13 cellular contexts compared by ENCODE assay signal in the genomic region with DNA sequence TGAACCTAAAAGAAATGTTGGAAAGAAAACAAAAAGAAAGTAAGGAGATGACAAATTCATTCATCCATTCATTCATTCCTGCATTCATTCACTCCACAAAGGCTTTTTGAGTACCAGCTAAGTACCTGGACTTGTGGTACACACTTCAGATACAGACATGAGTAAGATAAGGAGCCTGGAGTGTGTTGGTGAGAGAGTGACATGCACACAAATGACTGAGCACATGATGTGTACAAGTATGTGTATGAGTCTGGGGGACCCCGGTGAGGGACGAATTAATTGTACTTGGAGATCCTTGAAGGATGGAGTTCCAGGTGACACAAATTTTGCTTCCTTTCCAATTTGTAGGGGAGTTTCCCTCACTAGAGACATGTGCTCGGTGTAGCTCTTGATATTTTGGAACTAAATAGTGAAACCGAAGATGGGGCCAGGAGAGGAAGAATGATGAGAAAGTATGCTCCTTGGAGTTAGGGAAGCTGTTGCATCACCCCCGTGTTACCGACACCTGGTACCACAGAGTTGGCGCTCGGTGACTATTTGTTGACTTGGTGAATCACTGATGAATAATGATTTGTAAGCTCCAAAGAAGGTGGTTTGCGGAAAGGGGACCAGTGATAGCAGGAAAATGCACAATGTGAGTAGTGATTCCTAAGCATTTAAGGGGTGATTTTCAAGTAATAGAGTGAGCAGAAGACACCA.
DNase-seq lines count a peak whose midpoint lies in the region; ATAC-seq and TF ChIP-seq lines count a peak whose summit lies in the region.
"Had no signal": no experiment of that assay in that cellular context is flagged by ENCODE, and none has a peak within 500 bp of the region (broad histone marks: within the 10 kb centered on the region; RNA-seq: fewer than 3 reads in every experiment).

No MANE protein-coding gene starts in this region.

- H3K27me3 ChIP-seq in breast epithelium (no peaks in the 10 kb centered on the region), ascending aorta (no peaks in the 10 kb centered on the region), ovary (no peaks in the 10 kb centered on the region), left lung (no peaks in the 10 kb centered on the region)

- no peaks in the 10 kb centered on the region for H3K4me1 ChIP-seq in breast epithelium
- H3K4me1 ChIP-seq in ascending aorta = no peaks in the 10 kb centered on the region
- peaks cover 2% of the 10 kb centered on the region for H3K4me1 ChIP-seq in ovary (ENCODE audit: insufficient read depth)
- H3K4me1 ChIP-seq in left lung = no peaks in the 10 kb centered on the region

- H3K4me3 ChIP-seq in breast epithelium = no peak overlapping the region
- no peak overlapping the region for H3K4me3 ChIP-seq in ascending aorta
- H3K4me3 ChIP-seq in ovary = no peak overlapping the region
- H3K4me3 ChIP-seq in left lung = no peak overlapping the region

- no peak for TF ChIP-seq POLR2A in breast epithelium (IDR thresholded peaks at IDR 0.05)
- no peak for TF ChIP-seq POLR2A in ovary (IDR thresholded peaks at IDR 0.05)

- H3K27ac ChIP-seq in breast epithelium (no peak overlapping the region), RWPE1 (peak overlapping the region; percentile 75), ascending aorta (no peak overlapping the region), ovary (no peak overlapping the region), left lung (no peak overlapping the region)

- no peak for TF ChIP-seq CTCF in MCF 10A (IDR thresholded peaks at IDR 0.05; ENCODE audit: unreplicated experiment)
- TF ChIP-seq CTCF in breast epithelium (IDR thresholded peaks at IDR 0.05) = no peak
- TF ChIP-seq CTCF in RWPE1 (conservative IDR thresholded peaks at IDR 0.05; ENCODE audit: low read depth) = no peak
- no peak for TF ChIP-seq CTCF in ascending aorta (IDR thresholded peaks at IDR 0.05)
- no peak for TF ChIP-seq CTCF in ovary (IDR thresholded peaks at IDR 0.05)
- TF ChIP-seq CTCF in left lung (IDR thresholded peaks at IDR 0.05) = no peak

- peaks cover 28% of the 10 kb centered on the region for H3K4me1 Mint-ChIP-seq in MCF 10A (ENCODE audit: insufficient read depth, unreplicated experiment)
- H3K4me1 Mint-ChIP-seq in stimulated activated effector memory CD8-positive, alpha-beta T cell treated with anti-CD3 and anti-CD28 coated beads, Interleukin-12 subunit alpha, Interleukin-12 subunit beta, amount 100 ng/mL, for 72 hours = no peaks in the 10 kb centered on the region

- H3K27ac Mint-ChIP-seq in MCF 10A (ENCODE audit: low read depth, unreplicated experiment) = peak overlapping the region; percentile 67
- no peak overlapping the region for H3K27ac Mint-ChIP-seq in stimulated activated effector memory CD8-positive, alpha-beta T cell treated with anti-CD3 and anti-CD28 coated beads, Interleukin-12 subunit alpha, Interleukin-12 subunit beta, amount 100 ng/mL, for 72 hours
- H3K27ac Mint-ChIP-seq: effector memory CD8-positive, alpha-beta T cell had no signal

- CTCF ChIA-PET in MCF 10A (lab: Yijun Ruan, JAX) = interaction anchor here (0.7 to 2.9 kb wide), 2 partner anchors 71 to 100 kb away, joined by 3 to 10 read pairs; no protein-coding TSS in a partner anchor
- CTCF ChIA-PET in RWPE1 (lab: Yijun Ruan, JAX) = interaction anchor here (0.7 kb wide), 1 partner anchor 93 kb away, joined by 3 read pairs; no protein-coding TSS in a partner anchor

- POLR2A ChIA-PET in MCF 10A (lab: Yijun Ruan, JAX) = interaction anchor here (0.6 to 1.2 kb wide), 2 partner anchors 20 to 61 kb away, joined by 3 read pairs; no protein-coding TSS in a partner anchor
- POLR2A ChIA-PET in RWPE1 (lab: Yijun Ruan, JAX; ENCODE audit: low non-redundant PET) = interaction anchor here (0.5 kb wide), 1 partner anchor 717 kb away, joined by 6 read pairs; no protein-coding TSS in a partner anchor

- 94 to 96% (median 94%) methylated on average over 9 of the region's 9 CpGs for WGBS in ovary, 3 donors

- H3K27me3 Mint-ChIP-seq in MCF 10A (ENCODE audit: insufficient read depth, unreplicated experiment) = no peaks in the 10 kb centered on the region

- no peaks in the 10 kb centered on the region for H3K9me3 Mint-ChIP-seq in MCF 10A (ENCODE audit: unreplicated experiment)
- H3K9me3 Mint-ChIP-seq in stimulated activated effector memory CD8-positive, alpha-beta T cell treated with anti-CD3 and anti-CD28 coated beads, Interleukin-12 subunit alpha, Interleukin-12 subunit beta, amount 100 ng/mL, for 72 hours = peaks cover 10% of the 10 kb centered on the region

- TF ChIP-seq EP300 in ovary (IDR thresholded peaks at IDR 0.05) = no peak

- H3K36me3 Mint-ChIP-seq in MCF 10A (ENCODE audit: insufficient read depth, unreplicated experiment) = no peaks in the 10 kb centered on the region
- H3K36me3 Mint-ChIP-seq in stimulated activated effector memory CD8-positive, alpha-beta T cell treated with anti-CD3 and anti-CD28 coated beads, Interleukin-12 subunit alpha, Interleukin-12 subunit beta, amount 100 ng/mL, for 72 hours = no peaks in the 10 kb centered on the region

- intact Hi-C loops in MCF 10A (cut with micrococcal nuclease) = no loop called here
- intact Hi-C loops in breast epithelium (cut with DNase I; ENCODE audit: low total_unique reads) = no loop called here
- intact Hi-C loops in ascending aorta (cut with DNase I) = no loop called here
- intact Hi-C loops in ovary (cut with DNase I) = no loop called here
- intact Hi-C loops in left lung (cut with DNase I) = no loop called here

- peak; percentile 89 for ATAC-seq in esophagus mucosa
- no peak for ATAC-seq in stimulated activated effector memory CD8-positive, alpha-beta T cell treated with anti-CD3 and anti-CD28 coated beads, Interleukin-12 subunit alpha, Interleukin-12 subunit beta, amount 100 ng/mL, for 72 hours
- no peak for ATAC-seq in left lung
- ATAC-seq: effector memory CD8-positive, alpha-beta T cell had no signal

- TSS peak; percentile 58 for BruUV-seq in MCF 10A (replicated peaks; lab: Mats Ljungman, UMichigan)

- no peaks in the 10 kb centered on the region for H3K36me3 ChIP-seq in breast epithelium
- no peaks in the 10 kb centered on the region for H3K36me3 ChIP-seq in ascending aorta
- H3K36me3 ChIP-seq in ovary = no peaks in the 10 kb centered on the region
- H3K36me3 ChIP-seq in left lung = no peaks in the 10 kb centered on the region

- no peaks in the 10 kb centered on the region for H3K9me3 ChIP-seq in breast epithelium
- H3K9me3 ChIP-seq in ascending aorta = no peaks in the 10 kb centered on the region
- H3K9me3 ChIP-seq in ovary = no peaks in the 10 kb centered on the region
- peaks cover 0 to 2% of the 10 kb centered on the region in 2 donors for H3K9me3 ChIP-seq in left lung

- peak; percentile 97 for DNase-seq in MCF 10A (ENCODE audit: unreplicated experiment)
- no peak for DNase-seq in breast epithelium (ENCODE audit: low spot score in 2 of 2)
- DNase-seq in RWPE1 (ENCODE audit: low spot score) = peak; percentile 96
- no peak for DNase-seq in stimulated activated effector memory CD8-positive, alpha-beta T cell treated with anti-CD3 and anti-CD28 coated beads, Interleukin-12 subunit alpha, Interleukin-12 subunit beta, amount 100 ng/mL, for 72 hours (ENCODE audit: low spot score in 2 of 2)
- no peak for DNase-seq in ascending aorta (ENCODE audit: low spot score in 2 of 2)
- DNase-seq in ovary = no peak
- DNase-seq in left lung = no peak
- DNase-seq: activated gamma-delta T cell treated with Interleukin-2 at 50 U/mL for 16 hours; C1 segment of cervical spinal cord; effector memory CD8-positive, alpha-beta T cell; NCI-H187; stimulated activated CD4-positive, alpha-beta T cell treated with anti-CD3 and anti-CD28 coated beads, Interleukin-4, amount 100 ng/mL, for 24 hours had no signal

- H3K4me3 Mint-ChIP-seq in MCF 10A (ENCODE audit: unreplicated experiment) = peak overlapping the region; percentile 60
- no peak overlapping the region for H3K4me3 Mint-ChIP-seq in stimulated activated effector memory CD8-positive, alpha-beta T cell treated with anti-CD3 and anti-CD28 coated beads, Interleukin-12 subunit alpha, Interleukin-12 subunit beta, amount 100 ng/mL, for 72 hours
- H3K4me3 Mint-ChIP-seq: effector memory CD8-positive, alpha-beta T cell had no signal

Comparison
In these comparisons a context has a peak if more than half of its experiments do, and no peak if none do; other contexts are left out.
1. DNase-seq: peak in MCF 10A (single experiment) and RWPE1 (single experiment); none in breast epithelium (0 of 2), stimulated activated effector memory CD8-positive, alpha-beta T cell treated with anti-CD3 and anti-CD28 coated beads, Interleukin-12 subunit alpha, Interleukin-12 subunit beta, amount 100 ng/mL, for 72 hours (0 of 2), ascending aorta (0 of 2), ovary (0 of 5) and left lung (0 of 2).